9 cellular contexts compared by ENCODE assay signal in genomic region chr10:73803680-73804286, GRCh38. TPM values are rescaled to one million over a fixed set of nuclear protein-coding genes. Genes with fewer than 3 reads are reported as not detected.
DNase-seq lines count a peak whose midpoint lies in the region; ATAC-seq and TF ChIP-seq lines count a peak whose summit lies in the region.
"Had no signal": no experiment of that assay in that cellular context is flagged by ENCODE, and none has a peak within 500 bp of the region (broad histone marks: within the 10 kb centered on the region; RNA-seq: fewer than 3 reads in every experiment).

No MANE protein-coding gene starts in this region.

- POLR2A ChIA-PET in HEK293T (lab: Yijun Ruan, JAX), result interaction anchor here (1.4 kb wide), 1 partner anchor 22 kb away, joined by 4 read pairs; the partner anchor contains the start of gene CHCHD1

- H2AFZ ChIP-seq in neural progenitor cell (replicated peaks), result no peak overlapping the region

- DNase-seq in T-helper 17 cell, result no peak
- no peak for DNase-seq in neural progenitor cell (ENCODE audit: low spot score)
- DNase-seq in HEK293T (ENCODE audit: extremely low spot score), result no peak
- DNase-seq in NOMO-1 treated with DMSO at 0.1 percent for 48 hours (lab: John Stamatoyannopoulos, UW; ENCODE audit: unreplicated experiment), result no peak
- DNase-seq: NCI-H1048, nucleus accumbens had no signal

- H3K4me1 Mint-ChIP-seq in T-helper 17 cell, result peaks cover 32% of the 10 kb centered on the region
- H3K4me1 Mint-ChIP-seq in neural progenitor cell, result no peaks in the 10 kb centered on the region

- H3F3A ChIP-seq in neural progenitor cell (ENCODE audit: low read depth), result no peaks in the 10 kb centered on the region

- H3K9me3 ChIP-seq in T-helper 17 cell (ENCODE audit: control insufficient read depth, low read length, poor library complexity, severe bottlenecking) (no peaks in the 10 kb centered on the region), neural progenitor cell (ENCODE audit: low read depth) (no peaks in the 10 kb centered on the region)

- CTCF ChIA-PET in HEK293T (lab: Yijun Ruan, JAX), result interaction anchor here (0.7 kb wide), 1 partner anchor 144 kb away, joined by 3 read pairs; no protein-coding TSS in a partner anchor

- ATAC-seq in GM18517 (IDR thresholded peaks at IDR 0.05; ENCODE audit: unreplicated experiment), result peak; percentile 46
- peak; percentile 79 for ATAC-seq in GM21619 (IDR thresholded peaks at IDR 0.05; ENCODE audit: unreplicated experiment)
- ATAC-seq in T-helper 17 cell, result peak; percentile 35
- ATAC-seq in GM18873 (IDR thresholded peaks at IDR 0.05; ENCODE audit: low FRiP score, unreplicated experiment), result no peak

- no peak overlapping the region for H3K4me2 ChIP-seq in neural progenitor cell

- no peak overlapping the region for H3K4me3 Mint-ChIP-seq in T-helper 17 cell
- H3K4me3 Mint-ChIP-seq in neural progenitor cell, result no peak overlapping the region

- TF ChIP-seq CTCF in neural progenitor cell (IDR thresholded peaks at IDR 0.05), result no peak

- H4K20me1 ChIP-seq in neural progenitor cell (ENCODE audit: low read depth), result peaks cover 5% of the 10 kb centered on the region

- no peak overlapping the region for H3K9ac ChIP-seq in neural progenitor cell

- H3K27me3 Mint-ChIP-seq in T-helper 17 cell (no peaks in the 10 kb centered on the region), neural progenitor cell (ENCODE audit: insufficient read depth, low read depth) (peaks cover 3% of the 10 kb centered on the region)

- H3K4me1 ChIP-seq in neural progenitor cell, result no peaks in the 10 kb centered on the region

- no peaks in the 10 kb centered on the region for H3K79me2 ChIP-seq in neural progenitor cell (ENCODE audit: low read depth)

- no peaks in the 10 kb centered on the region for H3K36me3 ChIP-seq in neural progenitor cell

- H3K36me3 Mint-ChIP-seq in T-helper 17 cell (ENCODE audit: low read depth) (peaks cover 12% of the 10 kb centered on the region), neural progenitor cell (peaks cover 22% of the 10 kb centered on the region)

- H3K9me3 Mint-ChIP-seq in neural progenitor cell, result no peaks in the 10 kb centered on the region

- H3K27ac Mint-ChIP-seq in T-helper 17 cell (peak overlapping the region; percentile 47), neural progenitor cell (peak overlapping the region; percentile 10)

- no peak overlapping the region for H3K27ac ChIP-seq in neural progenitor cell

- H3K4me3 ChIP-seq in neural progenitor cell, result no peak overlapping the region

- no peaks in the 10 kb centered on the region for H3K27me3 ChIP-seq in neural progenitor cell

TF ChIP-seq in HEK293T, 16 proteins besides CTCF, POLR2A, EP300 and RAD21:
- TF ChIP-seq HDGF (IDR thresholded peaks at IDR 0.05; ENCODE audit: borderline replicate concordance) (no peak), LEF1 (IDR thresholded peaks at IDR 0.05; ENCODE audit: borderline replicate concordance) (no peak), ZNF384 (IDR thresholded peaks at IDR 0.05) (no peak), L3MBTL2 (conservative IDR thresholded peaks at IDR 0.05) (no peak), BHLHE40 (IDR thresholded peaks at IDR 0.05; ENCODE audit: borderline replicate concordance) (no peak), ELF4 (IDR thresholded peaks at IDR 0.05) (no peak), PKNOX1 (IDR thresholded peaks at IDR 0.05) (no peak), FOXK2 (IDR thresholded peaks at IDR 0.05) (no peak), SP1 (IDR thresholded peaks at IDR 0.05) (no peak)
TF ChIP-seq in HEK293T: peak in this region for 0.

RNA-seq across cellular contexts. Expression of gene NDST2, which starts 7.6 kb away (rescaled TPM):
- total RNA-seq in T-helper 17 cell, result 10 to 100 TPM; 80.6 to 80.9 TPM
- total RNA-seq in neural progenitor cell (ENCODE audit: low replicate concordance), result 12.4 and 32.1 TPM in 2 replicates

RNA-seq across cellular contexts. Expression of gene ZSWIM8, which starts 18.4 kb away (rescaled TPM):
- total RNA-seq in T-helper 17 cell, result 10 to 100 TPM; 71.7 to 74.7 TPM
- 30.5 and 38.1 TPM in 2 replicates for total RNA-seq in neural progenitor cell (ENCODE audit: low replicate concordance)

RNA-seq across cellular contexts. Expression of gene CHCHD1, which starts 21.9 kb away (rescaled TPM):
- total RNA-seq in T-helper 17 cell (1 to 10 TPM; 6.6 to 7.6 TPM), neural progenitor cell (ENCODE audit: low replicate concordance) (51.3 and 66.7 TPM in 2 replicates)

RNA-seq across cellular contexts. Expression of gene SEC24C, which starts 59.6 kb away (rescaled TPM):
- total RNA-seq in T-helper 17 cell (10 to 100 TPM; 85.0 to 85.5 TPM), neural progenitor cell (ENCODE audit: low replicate concordance) (36.0 and 50.4 TPM in 2 replicates)
